In the genomic region with DNA sequence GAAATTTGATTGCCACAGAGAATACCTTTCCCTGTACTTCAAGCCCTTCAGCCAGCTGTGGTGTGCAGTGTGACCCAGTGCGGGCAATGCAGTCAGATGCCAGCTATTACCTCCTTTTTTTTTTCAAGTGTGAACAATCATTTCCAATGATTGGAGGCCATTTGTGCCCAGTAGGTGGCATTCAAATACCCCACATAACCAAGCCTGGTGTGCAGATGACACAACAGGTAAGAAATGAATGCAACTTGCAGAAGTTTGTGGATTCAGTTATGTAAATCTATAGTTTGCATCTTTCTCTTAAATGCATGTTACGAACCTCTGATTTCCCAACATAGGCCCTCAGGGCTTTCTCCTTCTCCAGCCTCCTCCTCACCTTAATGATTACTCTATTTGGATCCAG, we compare ENCODE assay signal across 11 cellular contexts.
DNase-seq lines count a peak whose midpoint lies in the region; ATAC-seq and TF ChIP-seq lines count a peak whose summit lies in the region.
"Had no signal": no experiment of that assay in that cellular context is flagged by ENCODE, and none has a peak within 500 bp of the region (broad histone marks: within the 10 kb centered on the region; RNA-seq: fewer than 3 reads in every experiment).

No MANE protein-coding gene starts in this region.

- no peaks in the 10 kb centered on the region for H3K4me1 ChIP-seq in prostate gland (replicated peaks)

- TF ChIP-seq POLR2A in prostate gland (IDR thresholded peaks at IDR 0.05) = no peak

- H3K27me3 ChIP-seq in prostate gland (replicated peaks; ENCODE audit: insufficient read depth) = no peaks in the 10 kb centered on the region

- no peak overlapping the region for H3K27ac ChIP-seq in prostate gland

- H3K4me3 ChIP-seq in epithelial cell of esophagus (ENCODE audit: low read length) (no peak overlapping the region), prostate gland (no peak overlapping the region)

- no peak for ATAC-seq in GM19463 (IDR thresholded peaks at IDR 0.05; ENCODE audit: unreplicated experiment)
- no peak for ATAC-seq in GM19351 (IDR thresholded peaks at IDR 0.05; ENCODE audit: unreplicated experiment)
- ATAC-seq: activated naive CD8-positive, alpha-beta T cell treated with anti-CD3 and anti-CD28 coated beads, Interleukin-2, amount 50 U/mL, for 24 hours had no signal

- intact Hi-C loops in prostate gland (cut with DNase I) = no loop called here

- peak; percentile 1 for DNase-seq in NCI-H510A treated with DMSO at 0.1 percent for 48 hours (lab: John Stamatoyannopoulos, UW)
- no peak for DNase-seq in NCI-H510A (lab: John Stamatoyannopoulos, UW)
- peak; percentile 87 for DNase-seq in NCI-H526 treated with DMSO at 0.1 percent for 48 hours (lab: John Stamatoyannopoulos, UW)
- peak; percentile 52 for DNase-seq in epithelial cell of esophagus (ENCODE audit: low read depth)
- peak; percentile 4 for DNase-seq in prostate gland (ENCODE audit: low spot score)
- DNase-seq in iPS-NIHi7 (ENCODE audit: extremely low spot score) = no peak
- DNase-seq: activated naive CD8-positive, alpha-beta T cell treated with anti-CD3 and anti-CD28 coated beads, Interleukin-2, amount 50 U/mL, for 24 hours; NCI-H187 treated with DMSO at 0.1 percent for 48 hours; occipital lobe had no signal

- H3K36me3 ChIP-seq in prostate gland = no peaks in the 10 kb centered on the region

- WGBS in prostate gland = 51% methylated on average over 2 of the region's 2 CpGs

- TF ChIP-seq CTCF in epithelial cell of esophagus (IDR thresholded peaks at IDR 0.05; ENCODE audit: insufficient read depth, low read depth, low read length, missing control alignments) (peak; percentile 50), prostate gland (IDR thresholded peaks at IDR 0.05) (peak in 2 of 4 experiments; percentile 35 to 47)

- no peaks in the 10 kb centered on the region for H3K9me3 ChIP-seq in prostate gland

Comparison
In these comparisons a context has a peak if more than half of its experiments do, and no peak if none do; other contexts are left out.
1. DNase-seq: peak in NCI-H510A treated with DMSO at 0.1 percent for 48 hours (single experiment), NCI-H526 treated with DMSO at 0.1 percent for 48 hours (single experiment), epithelial cell of esophagus (single experiment) and prostate gland (single experiment); none in NCI-H510A (single experiment) and iPS-NIHi7 (single experiment).